In genomic region chr10:74677951-74678350, GRCh38 we compare ENCODE assay signal across 17 cellular contexts.
A peak's percentile ranks its signal among the peaks of the same experiment; 100 is the strongest.
DNase-seq lines count a peak whose midpoint lies in the region; ATAC-seq and TF ChIP-seq lines count a peak whose summit lies in the region.
"Had no signal": no experiment of that assay in that cellular context is flagged by ENCODE, and none has a peak within 500 bp of the region (broad histone marks: within the 10 kb centered on the region; RNA-seq: fewer than 3 reads in every experiment).

No MANE protein-coding gene starts in this region.

- H3F3A ChIP-seq in PC-9 (ENCODE audit: insufficient read depth, low read depth): no peaks in the 10 kb centered on the region

- H3K4me1 ChIP-seq in SJCRH30 (no peaks in the 10 kb centered on the region), PC-9 (replicated peaks; ENCODE audit: insufficient read depth) (no peaks in the 10 kb centered on the region), stomach (peaks cover 0 to 5% (median 0%) of the 10 kb centered on the region in 4 donors)

- no TSS peak for BruUV-seq in PC-9 (replicated peaks; lab: Mats Ljungman, UMichigan)

- H3K4me2 ChIP-seq in PC-9: no peak overlapping the region
- H3K4me2 ChIP-seq: GM23338 had no signal

- H3K4me3 ChIP-seq in SJCRH30: no peak overlapping the region
- H3K4me3 ChIP-seq in PC-9: no peak overlapping the region
- H3K4me3 ChIP-seq in stomach: no peak overlapping the region
- H3K4me3 ChIP-seq: GM23338 had no signal

- H3K9me3 Mint-ChIP-seq in activated CD4-positive, alpha-beta T cell treated with anti-CD3 and anti-CD28 coated beads for 36 hours (ENCODE audit: low read depth): peaks cover 4% of the 10 kb centered on the region
- peaks cover 0 to 15% (median 9%) of the 10 kb centered on the region in 7 donors for H3K9me3 Mint-ChIP-seq in naive B cell

- H3K9me3 ChIP-seq in SJCRH30 (replicated peaks) (no peaks in the 10 kb centered on the region), PC-9 (ENCODE audit: insufficient read depth, low read depth) (no peaks in the 10 kb centered on the region), stomach (peaks cover 0 to 12% (median 4%) of the 10 kb centered on the region in 4 donors)

- TF ChIP-seq EP300 in stomach (IDR thresholded peaks at IDR 0.05): no peak

- TF ChIP-seq CTCF in PC-9 (conservative IDR thresholded peaks at IDR 0.05) (no peak), stomach (IDR thresholded peaks at IDR 0.05) (no peak)

- H2AFZ ChIP-seq in PC-9: no peak overlapping the region
- H2AFZ ChIP-seq: GM23338 had no signal

- WGBS in stomach, 5 donors: 93 to 100% (median 100%) methylated on average over 1 of the region's 1 CpG

- H3K27ac ChIP-seq in SJCRH30 (no peak overlapping the region), PC-9 (no peak overlapping the region), stomach (no peak overlapping the region)
- H3K27ac ChIP-seq: 22Rv1 had no signal

- no peaks in the 10 kb centered on the region for H3K9me2 ChIP-seq in PC-9 (ENCODE audit: insufficient read depth)

- no peaks in the 10 kb centered on the region for H3K79me2 ChIP-seq in PC-9 (ENCODE audit: low read depth)

- no peaks in the 10 kb centered on the region for H4K20me1 ChIP-seq in PC-9 (ENCODE audit: insufficient read depth)

- no peaks in the 10 kb centered on the region for H3K27me3 ChIP-seq in SJCRH30
- no peaks in the 10 kb centered on the region for H3K27me3 ChIP-seq in PC-9 (ENCODE audit: insufficient read depth, low read depth)
- no peaks in the 10 kb centered on the region for H3K27me3 ChIP-seq in stomach

- CTCF ChIA-PET in activated CD4-positive, alpha-beta T cell treated with anti-CD3 and anti-CD28 coated beads for 36 hours (lab: Charles Lee): no interaction called here
- CTCF ChIA-PET in PC-9 (lab: Charles Lee): no interaction called here

- H3K36me3 Mint-ChIP-seq in activated CD4-positive, alpha-beta T cell treated with anti-CD3 and anti-CD28 coated beads for 36 hours (ENCODE audit: low read depth): peaks cover 35% of the 10 kb centered on the region
- peaks cover 21 to 30% of the 10 kb centered on the region in 2 donors for H3K36me3 Mint-ChIP-seq in naive B cell

- H3K36me3 ChIP-seq in SJCRH30: peaks cover 2% of the 10 kb centered on the region
- H3K36me3 ChIP-seq in PC-9 (ENCODE audit: low read depth): no peaks in the 10 kb centered on the region
- H3K36me3 ChIP-seq in stomach: peaks cover 0 to 16% (median 12%) of the 10 kb centered on the region in 4 donors

- H3K4me1 Mint-ChIP-seq in activated CD4-positive, alpha-beta T cell treated with anti-CD3 and anti-CD28 coated beads for 36 hours: peaks cover 17% of the 10 kb centered on the region
- peaks cover 15 to 45% (median 24%) of the 10 kb centered on the region in 3 donors for H3K4me1 Mint-ChIP-seq in naive B cell
- H3K4me1 Mint-ChIP-seq: GM23338 had no signal

- no peak overlapping the region for H3K27ac Mint-ChIP-seq in activated CD4-positive, alpha-beta T cell treated with anti-CD3 and anti-CD28 coated beads for 36 hours
- H3K27ac Mint-ChIP-seq in naive B cell: peak overlapping the region in 2 of 6 donors; percentile 42 to 70
- H3K27ac Mint-ChIP-seq: GM23338 had no signal

- ATAC-seq in activated CD4-positive, alpha-beta T cell treated with anti-CD3 and anti-CD28 coated beads for 36 hours: peak; percentile 39
- ATAC-seq in GM21529 (IDR thresholded peaks at IDR 0.05; ENCODE audit: unreplicated experiment) (peak; percentile 77), HG03097 (IDR thresholded peaks at IDR 0.05; ENCODE audit: low FRiP score, unreplicated experiment) (peak; percentile 73), naive B cell (ENCODE audit: low read depth in 2 of 2) (peak; percentile 82 to 88)
- ATAC-seq: GM23338, left lobe of liver had no signal

- intact Hi-C loops in activated CD4-positive, alpha-beta T cell treated with anti-CD3 and anti-CD28 coated beads for 36 hours (cut with DNase I, micrococcal nuclease): no loop called here
- intact Hi-C loops in PC-9 (cut with micrococcal nuclease; ENCODE audit: unreplicated experiment): no loop called here
- intact Hi-C loops in stomach (cut with DNase I; ENCODE audit: low total_unique reads): no loop called here

- no peak for DNase-seq in activated CD4-positive, alpha-beta T cell treated with anti-CD3 and anti-CD28 coated beads for 36 hours
- DNase-seq in activated CD4-positive, alpha-beta T cell treated with anti-CD3 and anti-CD28 coated beads for 1 hour: no peak
- DNase-seq in naive B cell (peak; percentile 22), SJCRH30 (no peak), PC-9 (no peak), stomach (no peak)
- DNase-seq: activated CD4-positive, alpha-beta T cell treated with anti-CD3 and anti-CD28 coated beads, Interleukin-2, amount 50 U/mL, for 48 hours; activated naive CD8-positive, alpha-beta T cell treated with anti-CD3 and anti-CD28 coated beads, Interleukin-2, amount 10 ng/mL, durations not matched to agents 7 days and 5 days; dermis blood vessel endothelial cell; foreskin fibroblast; NCI-H510A; SW 1271 had no signal

- TF ChIP-seq POLR2A in stomach (IDR thresholded peaks at IDR 0.05): no peak

- H3K27me3 Mint-ChIP-seq in activated CD4-positive, alpha-beta T cell treated with anti-CD3 and anti-CD28 coated beads for 36 hours: no peaks in the 10 kb centered on the region
- no peaks in the 10 kb centered on the region for H3K27me3 Mint-ChIP-seq in naive B cell
- H3K27me3 Mint-ChIP-seq: activated naive CD8-positive, alpha-beta T cell treated with anti-CD3 and anti-CD28 coated beads, Interleukin-2, amount 10 ng/mL, durations not matched to agents 7 days and 5 days had no signal

- H3K4me3 Mint-ChIP-seq in activated CD4-positive, alpha-beta T cell treated with anti-CD3 and anti-CD28 coated beads for 36 hours: no peak overlapping the region
- H3K4me3 Mint-ChIP-seq in naive B cell: no peak overlapping the region
- H3K4me3 Mint-ChIP-seq: activated naive CD8-positive, alpha-beta T cell treated with anti-CD3 and anti-CD28 coated beads, Interleukin-2, amount 10 ng/mL, durations not matched to agents 7 days and 5 days; GM23338 had no signal

- POLR2A ChIA-PET in activated CD4-positive, alpha-beta T cell treated with anti-CD3 and anti-CD28 coated beads for 36 hours (lab: Charles Lee): interaction anchor here (0.5 kb wide), 1 partner anchor 60 kb away, joined by 3 read pairs; no protein-coding TSS in a partner anchor
- POLR2A ChIA-PET in PC-9 (lab: Charles Lee; ENCODE audit: unreplicated experiment): no interaction called here
